In the genomic region with DNA sequence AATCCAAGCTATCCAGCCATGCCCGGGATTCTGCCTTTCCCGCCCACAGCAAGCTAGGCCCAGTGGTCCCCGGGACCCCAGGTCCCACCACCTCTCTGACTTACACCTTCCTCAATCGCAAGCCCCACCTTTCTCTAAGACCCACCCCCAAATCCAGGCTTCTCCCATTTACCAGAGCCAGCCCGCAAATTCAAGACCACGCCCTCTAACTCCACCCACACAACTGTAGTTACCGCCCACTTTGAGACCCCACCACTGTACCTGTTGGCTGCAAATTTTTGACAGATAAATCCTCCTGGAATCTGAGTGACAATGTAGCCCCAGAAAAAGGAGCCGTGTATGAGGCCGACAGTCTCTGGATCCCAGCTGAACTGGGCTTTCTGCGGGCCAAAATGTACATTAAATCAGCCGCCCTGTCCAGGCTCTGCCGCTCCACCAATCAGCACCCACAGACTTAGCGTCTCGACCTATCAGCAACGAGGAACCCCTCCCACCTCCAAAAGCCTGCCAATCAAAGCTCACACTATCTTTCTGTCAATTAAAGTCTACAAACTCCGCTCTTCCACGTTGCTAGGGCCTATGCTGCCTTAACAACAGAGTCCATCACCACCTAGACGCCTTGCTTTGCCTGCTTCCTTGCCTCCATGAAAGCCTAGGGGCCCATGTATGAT, we compare ENCODE assay signal across 1 cellular context.
TF ChIP-seq lines count a peak whose summit lies in the region.

No MANE protein-coding gene starts in this region.

TF ChIP-seq in GM23338, 12 proteins besides CTCF, POLR2A, EP300 and RAD21 (continued from another document):
- TF ChIP-seq, protein P1, sequence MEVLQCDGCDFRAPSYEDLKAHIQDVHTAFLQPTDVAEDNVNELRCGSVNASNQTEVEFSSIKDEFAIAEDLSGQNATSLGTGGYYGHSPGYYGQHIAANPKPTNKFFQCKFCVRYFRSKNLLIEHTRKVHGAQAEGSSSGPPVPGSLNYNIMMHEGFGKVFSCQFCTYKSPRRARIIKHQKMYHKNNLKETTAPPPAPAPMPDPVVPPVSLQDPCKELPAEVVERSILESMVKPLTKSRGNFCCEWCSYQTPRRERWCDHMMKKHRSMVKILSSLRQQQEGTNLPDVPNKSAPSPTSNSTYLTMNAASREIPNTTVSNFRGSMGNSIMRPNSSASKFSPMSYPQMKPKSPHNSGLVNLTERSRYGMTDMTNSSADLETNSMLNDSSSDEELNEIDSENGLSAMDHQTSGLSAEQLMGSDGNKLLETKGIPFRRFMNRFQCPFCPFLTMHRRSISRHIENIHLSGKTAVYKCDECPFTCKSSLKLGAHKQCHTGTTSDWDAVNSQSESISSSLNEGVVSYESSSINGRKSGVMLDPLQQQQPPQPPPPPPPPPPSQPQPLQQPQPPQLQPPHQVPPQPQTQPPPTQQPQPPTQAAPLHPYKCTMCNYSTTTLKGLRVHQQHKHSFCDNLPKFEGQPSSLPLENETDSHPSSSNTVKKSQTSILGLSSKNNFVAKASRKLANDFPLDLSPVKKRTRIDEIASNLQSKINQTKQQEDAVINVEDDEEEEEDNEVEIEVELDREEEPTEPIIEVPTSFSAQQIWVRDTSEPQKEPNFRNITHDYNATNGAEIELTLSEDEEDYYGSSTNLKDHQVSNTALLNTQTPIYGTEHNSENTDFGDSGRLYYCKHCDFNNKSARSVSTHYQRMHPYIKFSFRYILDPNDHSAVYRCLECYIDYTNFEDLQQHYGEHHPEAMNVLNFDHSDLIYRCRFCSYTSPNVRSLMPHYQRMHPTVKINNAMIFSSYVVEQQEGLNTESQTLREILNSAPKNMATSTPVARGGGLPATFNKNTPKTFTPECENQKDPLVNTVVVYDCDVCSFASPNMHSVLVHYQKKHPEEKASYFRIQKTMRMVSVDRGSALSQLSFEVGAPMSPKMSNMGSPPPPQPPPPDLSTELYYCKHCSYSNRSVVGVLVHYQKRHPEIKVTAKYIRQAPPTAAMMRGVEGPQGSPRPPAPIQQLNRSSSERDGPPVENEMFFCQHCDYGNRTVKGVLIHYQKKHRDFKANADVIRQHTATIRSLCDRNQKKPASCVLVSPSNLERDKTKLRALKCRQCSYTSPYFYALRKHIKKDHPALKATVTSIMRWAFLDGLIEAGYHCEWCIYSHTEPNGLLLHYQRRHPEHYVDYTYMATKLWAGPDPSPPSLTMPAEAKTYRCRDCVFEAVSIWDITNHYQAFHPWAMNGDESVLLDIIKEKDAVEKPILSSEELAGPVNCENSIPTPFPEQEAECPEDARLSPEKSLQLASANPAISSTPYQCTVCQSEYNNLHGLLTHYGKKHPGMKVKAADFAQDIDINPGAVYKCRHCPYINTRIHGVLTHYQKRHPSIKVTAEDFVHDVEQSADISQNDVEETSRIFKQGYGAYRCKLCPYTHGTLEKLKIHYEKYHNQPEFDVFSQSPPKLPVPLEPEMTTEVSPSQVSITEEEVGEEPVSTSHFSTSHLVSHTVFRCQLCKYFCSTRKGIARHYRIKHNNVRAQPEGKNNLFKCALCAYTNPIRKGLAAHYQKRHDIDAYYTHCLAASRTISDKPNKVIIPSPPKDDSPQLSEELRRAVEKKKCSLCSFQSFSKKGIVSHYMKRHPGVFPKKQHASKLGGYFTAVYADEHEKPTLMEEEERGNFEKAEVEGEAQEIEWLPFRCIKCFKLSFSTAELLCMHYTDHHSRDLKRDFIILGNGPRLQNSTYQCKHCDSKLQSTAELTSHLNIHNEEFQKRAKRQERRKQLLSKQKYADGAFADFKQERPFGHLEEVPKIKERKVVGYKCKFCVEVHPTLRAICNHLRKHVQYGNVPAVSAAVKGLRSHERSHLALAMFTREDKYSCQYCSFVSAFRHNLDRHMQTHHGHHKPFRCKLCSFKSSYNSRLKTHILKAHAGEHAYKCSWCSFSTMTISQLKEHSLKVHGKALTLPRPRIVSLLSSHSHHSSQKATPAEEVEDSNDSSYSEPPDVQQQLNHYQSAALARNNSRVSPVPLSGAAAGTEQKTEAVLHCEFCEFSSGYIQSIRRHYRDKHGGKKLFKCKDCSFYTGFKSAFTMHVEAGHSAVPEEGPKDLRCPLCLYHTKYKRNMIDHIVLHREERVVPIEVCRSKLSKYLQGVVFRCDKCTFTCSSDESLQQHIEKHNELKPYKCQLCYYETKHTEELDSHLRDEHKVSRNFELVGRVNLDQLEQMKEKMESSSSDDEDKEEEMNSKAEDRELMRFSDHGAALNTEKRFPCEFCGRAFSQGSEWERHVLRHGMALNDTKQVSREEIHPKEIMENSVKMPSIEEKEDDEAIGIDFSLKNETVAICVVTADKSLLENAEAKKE (CRISPR knock-in tag; IDR thresholded peaks at IDR 0.05): no peak
